1 cellular context compared by ENCODE assay signal in the genomic region with DNA sequence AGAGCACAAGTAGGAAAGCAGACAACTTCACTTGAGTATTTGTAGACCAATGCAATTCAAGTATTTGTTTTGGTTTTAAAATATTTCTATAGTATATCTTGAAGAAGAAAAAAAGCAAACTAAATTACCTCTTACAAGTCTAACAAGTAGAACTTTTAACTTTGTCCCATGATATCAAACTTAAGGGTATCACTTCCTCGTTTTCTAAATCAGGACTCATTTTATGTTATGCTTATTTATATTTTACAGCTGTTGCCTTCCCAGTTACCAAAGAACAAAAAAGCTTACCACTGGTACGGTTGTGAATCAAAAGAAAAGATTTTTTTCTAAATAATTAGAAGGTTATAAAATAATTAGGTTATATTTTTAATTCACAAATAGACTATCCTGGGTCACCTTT.
TF ChIP-seq lines count a peak whose summit lies in the region.

No MANE protein-coding gene starts in this region.

TF ChIP-seq in endothelial cell of umbilical vein, 7 proteins besides CTCF, POLR2A, EP300 and RAD21 (continued from another document):
- TF ChIP-seq, protein P1, sequence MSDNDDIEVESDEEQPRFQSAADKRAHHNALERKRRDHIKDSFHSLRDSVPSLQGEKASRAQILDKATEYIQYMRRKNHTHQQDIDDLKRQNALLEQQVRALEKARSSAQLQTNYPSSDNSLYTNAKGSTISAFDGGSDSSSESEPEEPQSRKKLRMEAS (IDR thresholded peaks at IDR 0.05; ENCODE audit: insufficient read depth, insufficient read length): no peak
- TF ChIP-seq EZH2 (IDR thresholded peaks at IDR 0.05; ENCODE audit: borderline replicate concordance, low read depth, low read length, severe bottlenecking) (no peak), MYC (IDR thresholded peaks at IDR 0.05; ENCODE audit: low read depth, low read length) (no peak), GATA2 (IDR thresholded peaks at IDR 0.05; ENCODE audit: insufficient read depth, insufficient read length, low read depth, low read length) (no peak), POLR2AphosphoS5 (IDR thresholded peaks at IDR 0.05; ENCODE audit: insufficient read depth, low read depth, low read length) (no peak)
